Comparison of ENCODE assay signal across 12 cellular contexts in the genomic region with DNA sequence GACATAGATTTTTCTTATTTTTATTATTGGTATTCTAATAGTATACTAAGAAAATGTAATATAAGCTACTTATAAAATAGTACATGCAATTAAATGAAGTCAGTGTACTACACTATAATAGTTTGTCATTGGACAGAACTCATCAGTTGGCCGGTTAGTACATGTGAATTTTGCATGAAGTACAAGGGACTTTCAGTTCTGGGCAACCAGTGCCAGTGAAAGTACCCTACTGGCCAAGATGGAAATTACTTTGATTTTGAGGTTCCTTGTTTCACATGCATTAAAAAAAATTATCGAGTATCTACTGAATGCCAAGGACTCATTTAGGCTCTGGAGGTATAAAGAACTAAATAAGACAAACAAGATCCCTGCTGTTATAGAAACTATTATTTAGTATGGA.
DNase-seq lines count a peak whose midpoint lies in the region; ATAC-seq and TF ChIP-seq lines count a peak whose summit lies in the region.
"Had no signal": no experiment of that assay in that cellular context is flagged by ENCODE, and none has a peak within 500 bp of the region (broad histone marks: within the 10 kb centered on the region; RNA-seq: fewer than 3 reads in every experiment).

No MANE protein-coding gene starts in this region.

- no peak for ATAC-seq in GM18498 (IDR thresholded peaks at IDR 0.05; ENCODE audit: unreplicated experiment)
- no peak for ATAC-seq in GM19035 (IDR thresholded peaks at IDR 0.05; ENCODE audit: unreplicated experiment)

- H3K4me3 ChIP-seq in breast epithelium, result no peak overlapping the region

- TF ChIP-seq POLR2A in breast epithelium (IDR thresholded peaks at IDR 0.05), result no peak
- no peak for TF ChIP-seq POLR2A in erythroblast (IDR thresholded peaks at IDR 0.05; ENCODE audit: low read length)

- no peaks in the 10 kb centered on the region for H3K27me3 ChIP-seq in breast epithelium

- H3K4me1 ChIP-seq in breast epithelium, result peaks cover 0 to 9% of the 10 kb centered on the region in 2 donors

- H3K4me1 Mint-ChIP-seq in MCF 10A (ENCODE audit: insufficient read depth, unreplicated experiment), result peaks cover 28% of the 10 kb centered on the region

- H3K27ac Mint-ChIP-seq in MCF 10A (ENCODE audit: low read depth, unreplicated experiment), result no peak overlapping the region
- H3K27ac Mint-ChIP-seq: nephron had no signal

- H3K4me3 Mint-ChIP-seq in MCF 10A (ENCODE audit: unreplicated experiment), result no peak overlapping the region
- H3K4me3 Mint-ChIP-seq: nephron had no signal

- H3K9me3 ChIP-seq in breast epithelium, result no peaks in the 10 kb centered on the region

- no peak overlapping the region for H3K27ac ChIP-seq in breast epithelium

- DNase-seq in MCF 10A (ENCODE audit: unreplicated experiment) (peak; percentile 43), breast epithelium (ENCODE audit: low spot score in 2 of 2) (no peak), NCI-H460 (ENCODE audit: extremely low read depth, low read depth) (peak; percentile 17), erythroblast (lab: John Stamatoyannopoulos, UW) (peak; percentile 44 to 51), NCI-H1436 (lab: John Stamatoyannopoulos, UW) (no peak), NCI-H2107 (lab: John Stamatoyannopoulos, UW) (no peak)
- DNase-seq: activated CD4-positive, alpha-beta T cell treated with anti-CD3 and anti-CD28 coated beads, Interleukin-2, amount 50 U/mL, for 4 hours; effector CD4-positive, alpha-beta T cell; NCI-H1694 had no signal

- H3K9me3 Mint-ChIP-seq in MCF 10A (ENCODE audit: unreplicated experiment), result peaks cover 12% of the 10 kb centered on the region
- H3K9me3 Mint-ChIP-seq: nephron had no signal

- CTCF ChIA-PET in MCF 10A (lab: Yijun Ruan, JAX), result interaction anchor here (0.5 to 1.5 kb wide), 5 partner anchors 12 to 119 kb away, joined by 3 to 4 read pairs (median 3); no protein-coding TSS in a partner anchor

- H3K27me3 Mint-ChIP-seq in MCF 10A (ENCODE audit: insufficient read depth, unreplicated experiment), result no peaks in the 10 kb centered on the region

- H3K36me3 Mint-ChIP-seq in MCF 10A (ENCODE audit: insufficient read depth, unreplicated experiment), result no peaks in the 10 kb centered on the region

- no peaks in the 10 kb centered on the region for H3K36me3 ChIP-seq in breast epithelium

- TF ChIP-seq CTCF in MCF 10A (IDR thresholded peaks at IDR 0.05; ENCODE audit: unreplicated experiment) (peak; percentile 22), breast epithelium (IDR thresholded peaks at IDR 0.05) (no peak)

- POLR2A ChIA-PET in MCF 10A (lab: Yijun Ruan, JAX), result interaction anchor here (0.6 to 1.2 kb wide), 2 partner anchors 12 to 100 kb away, joined by 3 read pairs; no protein-coding TSS in a partner anchor

- intact Hi-C loops in MCF 10A (cut with micrococcal nuclease), result loop anchor here (1.0 kb wide), 1 partner anchor 161 kb away; no protein-coding TSS in a partner anchor
- intact Hi-C loops in breast epithelium (cut with DNase I; ENCODE audit: low total_unique reads), result no loop called here

- BruUV-seq in MCF 10A (replicated peaks; lab: Mats Ljungman, UMichigan), result no TSS peak

Comparison
In these comparisons a context has a peak if more than half of its experiments do, and no peak if none do; other contexts are left out.
1. DNase-seq: peak in MCF 10A (single experiment), NCI-H460 (single experiment) and erythroblast (2 of 2); none in breast epithelium (0 of 2), NCI-H1436 (single experiment) and NCI-H2107 (single experiment).